In genomic region chr10:44282606-44283300, GRCh38 we compare ENCODE assay signal across 29 cellular contexts.
"Had no signal": no experiment of that assay in that cellular context is flagged by ENCODE, and none has a peak within 500 bp of the region (broad histone marks: within the 10 kb centered on the region; RNA-seq: fewer than 3 reads in every experiment).

No MANE protein-coding gene starts in this region.

- H3K27me3 ChIP-seq: ascending aorta, breast epithelium, cardiac muscle cell, colonic mucosa, gastrocnemius medialis had no signal

- H3K27ac Mint-ChIP-seq: activated CD4-positive, alpha-beta memory T cell treated with anti-CD3 and anti-CD28 coated beads for 36 hours; activated CD4-positive, alpha-beta T cell treated with anti-CD3 and anti-CD28 coated beads for 36 hours; activated CD4-positive, alpha-beta T cell treated with anti-CD3 and anti-CD28 coated beads, Interleukin-2, amount 10 ng/mL, durations not matched to agents 24 days and 14 days; activated CD8-positive, alpha-beta memory T cell treated with anti-CD3 and anti-CD28 coated beads, Interleukin-2, amount 10 ng/mL, durations not matched to agents 7 days and 5 days; activated CD8-positive, alpha-beta T cell treated with anti-CD3 and anti-CD28 coated beads, Interleukin-2, amount 10 ng/mL, durations not matched to agents 7 days and 5 days; activated naive CD4-positive, alpha-beta T cell treated with anti-CD3 and anti-CD28 coated beads, Interleukin-2, amount 10 ng/mL, durations not matched to agents 7 days and 5 days; activated naive CD4-positive, alpha-beta T cell treated with anti-CD3 and anti-CD28 coated beads, Interleukin-2, amount 50 U/mL, for 72 hours; activated naive CD8-positive, alpha-beta T cell treated with anti-CD3 and anti-CD28 coated beads, Interleukin-2, amount 10 ng/mL, durations not matched to agents 7 days and 5 days; activated T-helper 1 cell treated with anti-CD3 and anti-CD28 coated beads, Interleukin-12 subunit alpha, Interleukin-12 subunit beta, Interleukin-2, Interleukin-4 antibody, amounts not matched to agents 30 ng/mL and 10 ng/mL and 1 ng/mL, durations not matched to agents 14 hours and 24 hours and 36 hours had no signal

- H3K36me3 ChIP-seq: ascending aorta, breast epithelium, cardiac muscle cell, colonic mucosa, gastrocnemius medialis had no signal

- H3K4me1 Mint-ChIP-seq: activated CD4-positive, alpha-beta T cell treated with anti-CD3 and anti-CD28 coated beads for 36 hours; activated CD4-positive, alpha-beta T cell treated with anti-CD3 and anti-CD28 coated beads, Interleukin-2, amount 10 ng/mL, durations not matched to agents 24 days and 14 days; activated CD8-positive, alpha-beta memory T cell treated with anti-CD3 and anti-CD28 coated beads, Interleukin-2, amount 10 ng/mL, durations not matched to agents 7 days and 5 days; activated naive CD4-positive, alpha-beta T cell treated with anti-CD3 and anti-CD28 coated beads, Interleukin-2, amount 10 ng/mL, durations not matched to agents 7 days and 5 days; activated naive CD8-positive, alpha-beta T cell treated with anti-CD3 and anti-CD28 coated beads, Interleukin-2, amount 10 ng/mL, durations not matched to agents 7 days and 5 days had no signal

- H3K4me3 ChIP-seq: ascending aorta, breast epithelium, cardiac muscle cell, colonic mucosa, gastrocnemius medialis had no signal

- H3K27ac ChIP-seq: cardiac muscle cell, colonic mucosa, gastrocnemius medialis had no signal

- H3K9me3 ChIP-seq: ascending aorta, breast epithelium, colonic mucosa, gastrocnemius medialis had no signal

- H3K4me3 Mint-ChIP-seq: activated CD4-positive, alpha-beta memory T cell treated with anti-CD3 and anti-CD28 coated beads for 36 hours; activated CD4-positive, alpha-beta T cell treated with anti-CD3 and anti-CD28 coated beads for 36 hours; activated CD4-positive, alpha-beta T cell treated with anti-CD3 and anti-CD28 coated beads, Interleukin-2, amount 10 ng/mL, durations not matched to agents 24 days and 14 days; activated CD8-positive, alpha-beta memory T cell treated with anti-CD3 and anti-CD28 coated beads, Interleukin-2, amount 10 ng/mL, durations not matched to agents 7 days and 5 days; activated CD8-positive, alpha-beta T cell treated with anti-CD3 and anti-CD28 coated beads, Interleukin-2, amount 10 ng/mL, durations not matched to agents 7 days and 5 days; activated naive CD4-positive, alpha-beta T cell treated with anti-CD3 and anti-CD28 coated beads, Interleukin-2, amount 10 ng/mL, durations not matched to agents 7 days and 5 days; activated naive CD8-positive, alpha-beta T cell treated with anti-CD3 and anti-CD28 coated beads, Interleukin-2, amount 10 ng/mL, durations not matched to agents 7 days and 5 days; activated T-helper 1 cell treated with anti-CD3 and anti-CD28 coated beads, Interleukin-12 subunit alpha, Interleukin-12 subunit beta, Interleukin-2, Interleukin-4 antibody, amounts not matched to agents 30 ng/mL and 10 ng/mL and 1 ng/mL, durations not matched to agents 14 hours and 24 hours and 36 hours; brain had no signal

- H3K9me3 Mint-ChIP-seq: activated CD4-positive, alpha-beta memory T cell treated with anti-CD3 and anti-CD28 coated beads for 36 hours; activated CD4-positive, alpha-beta T cell treated with anti-CD3 and anti-CD28 coated beads, Interleukin-2, amount 10 ng/mL, durations not matched to agents 24 days and 14 days; activated naive CD4-positive, alpha-beta T cell treated with anti-CD3 and anti-CD28 coated beads, Interleukin-2, amount 10 ng/mL, durations not matched to agents 7 days and 5 days; activated naive CD4-positive, alpha-beta T cell treated with anti-CD3 and anti-CD28 coated beads, Interleukin-2, amount 50 U/mL, for 72 hours; activated naive CD8-positive, alpha-beta T cell treated with anti-CD3 and anti-CD28 coated beads, Interleukin-2, amount 10 ng/mL, durations not matched to agents 7 days and 5 days; activated T-helper 1 cell treated with anti-CD3 and anti-CD28 coated beads, Interleukin-12 subunit alpha, Interleukin-12 subunit beta, Interleukin-2, Interleukin-4 antibody, amounts not matched to agents 30 ng/mL and 10 ng/mL and 1 ng/mL, durations not matched to agents 14 hours and 24 hours and 36 hours had no signal

- DNase-seq: activated CD4-positive, alpha-beta memory T cell treated with anti-CD3 and anti-CD28 coated beads for 36 hours; activated CD4-positive, alpha-beta T cell treated with anti-CD3 and anti-CD28 coated beads for 36 hours; activated CD4-positive, alpha-beta T cell treated with anti-CD3 and anti-CD28 coated beads, Interleukin-2, amount 10 ng/mL, durations not matched to agents 24 days and 14 days; activated CD4-positive, CD25-positive, alpha-beta regulatory T cell; activated CD4-positive, CD25-positive, alpha-beta regulatory T cell treated with anti-CD3 and anti-CD28 coated beads, Interleukin-2, amount 50 U/mL, for 72 hours; activated CD8-positive, alpha-beta memory T cell treated with anti-CD3 and anti-CD28 coated beads, Interleukin-2, amount 10 ng/mL, durations not matched to agents 7 days and 5 days; activated CD8-positive, alpha-beta memory T cell treated with anti-CD3 and anti-CD28 coated beads, Interleukin-2, amount 50 U/mL, for 4 hours; activated CD8-positive, alpha-beta T cell treated with anti-CD3 and anti-CD28 coated beads, Interleukin-2, amount 10 ng/mL, durations not matched to agents 7 days and 5 days; activated gamma-delta T cell; activated naive CD4-positive, alpha-beta T cell; activated naive CD4-positive, alpha-beta T cell treated with anti-CD3 and anti-CD28 coated beads, Interleukin-2, amount 10 ng/mL, durations not matched to agents 7 days and 5 days; activated naive CD8-positive, alpha-beta T cell treated with anti-CD3 and anti-CD28 coated beads, Interleukin-2, amount 10 ng/mL, durations not matched to agents 7 days and 5 days; activated T-cell treated with anti-CD3 and anti-CD28 coated beads, Interleukin-2, amount 50 U/mL, for 1 hour; activated T-cell treated with anti-CD3 and anti-CD28 coated beads, Interleukin-2, amount 50 U/mL, for 48 hours; central memory CD4-positive, alpha-beta T cell; cerebellar nuclear complex; colonic mucosa; effector CD8-positive, alpha-beta T cell; foreskin fibroblast; gastrocnemius medialis; glutamatergic neuron; T-helper 2 cell had no signal

- H3K36me3 Mint-ChIP-seq: activated CD4-positive, alpha-beta memory T cell treated with anti-CD3 and anti-CD28 coated beads for 36 hours; activated CD8-positive, alpha-beta memory T cell treated with anti-CD3 and anti-CD28 coated beads, Interleukin-2, amount 10 ng/mL, durations not matched to agents 7 days and 5 days; activated naive CD4-positive, alpha-beta T cell treated with anti-CD3 and anti-CD28 coated beads, Interleukin-2, amount 10 ng/mL, durations not matched to agents 7 days and 5 days; activated naive CD4-positive, alpha-beta T cell treated with anti-CD3 and anti-CD28 coated beads, Interleukin-2, amount 50 U/mL, for 72 hours; activated naive CD8-positive, alpha-beta T cell treated with anti-CD3 and anti-CD28 coated beads, Interleukin-2, amount 10 ng/mL, durations not matched to agents 7 days and 5 days; brain had no signal

- ATAC-seq: activated CD4-positive, alpha-beta T cell treated with anti-CD3 and anti-CD28 coated beads for 36 hours; activated CD8-positive, alpha-beta memory T cell treated with anti-CD3 and anti-CD28 coated beads, Interleukin-2, amount 10 ng/mL, durations not matched to agents 7 days and 5 days; activated CD8-positive, alpha-beta T cell treated with anti-CD3 and anti-CD28 coated beads, Interleukin-2, amount 10 ng/mL, durations not matched to agents 7 days and 5 days; activated naive CD4-positive, alpha-beta T cell treated with anti-CD3 and anti-CD28 coated beads, Interleukin-2, amount 50 U/mL, for 72 hours; esophagus mucosa; gastrocnemius medialis had no signal

- H3K4me1 ChIP-seq: ascending aorta, breast epithelium, colonic mucosa, gastrocnemius medialis had no signal
